ENCODE assay signal across 13 cellular contexts in the genomic region with DNA sequence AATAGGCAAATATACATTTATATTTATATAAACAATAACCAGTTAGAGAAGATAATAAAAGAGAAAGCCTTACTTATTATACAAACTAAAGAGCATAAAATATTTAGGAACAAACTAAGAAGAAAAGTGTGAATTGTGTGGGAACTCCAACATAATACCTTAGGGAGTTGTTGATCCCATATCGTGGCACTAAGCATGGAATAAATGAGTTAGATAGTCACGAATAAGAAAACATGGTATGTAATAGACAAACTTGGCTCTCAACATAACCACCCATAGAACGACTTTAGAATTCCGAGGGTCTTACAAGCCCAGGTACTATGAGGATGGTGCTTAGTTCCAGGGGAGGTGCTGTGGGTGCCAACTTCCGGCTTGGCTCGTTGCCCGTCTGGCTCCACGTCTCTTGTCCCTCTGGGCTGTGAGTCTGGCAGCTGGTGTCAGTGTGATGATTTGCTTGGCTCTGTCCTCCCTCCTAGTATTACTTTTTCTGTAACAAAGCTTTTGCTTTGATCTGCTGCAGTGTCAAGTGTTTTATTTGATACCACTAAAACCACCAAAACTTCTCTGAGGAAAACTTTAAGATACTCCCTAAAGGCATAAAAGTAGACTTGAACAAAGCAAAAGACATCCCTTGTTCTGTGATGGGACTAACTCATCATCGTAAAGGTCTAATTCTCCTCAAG. TPM values are rescaled to one million over a fixed set of nuclear protein-coding genes. Genes with fewer than 3 reads are reported as not detected.
DNase-seq lines count a peak whose midpoint lies in the region; ATAC-seq, FAIRE-seq and TF ChIP-seq lines count a peak whose summit lies in the region.
"Had no signal": no experiment of that assay in that cellular context is flagged by ENCODE, and none has a peak within 500 bp of the region (broad histone marks: within the 10 kb centered on the region; RNA-seq: fewer than 3 reads in every experiment).

No MANE protein-coding gene starts in this region.

- dilution Hi-C loops in keratinocyte (cut with MboI; ENCODE audit: extremely low pct_ligation_motif_present, low sequenced_read_pairs), result no loop called here

- H2AFZ ChIP-seq in keratinocyte (ENCODE audit: control insufficient read depth, low read length), result peak overlapping the region; percentile 35

- no peaks in the 10 kb centered on the region for H3K9me3 ChIP-seq in BLaER1 treated with 17β-estradiol and CSF1 and Interleukin-3, amounts not matched to agents 10 nM and 100 nM (replicated peaks in 1 of 11)
- no peaks in the 10 kb centered on the region for H3K9me3 ChIP-seq in keratinocyte (ENCODE audit: control insufficient read depth, low read depth, low read length)
- H3K9me3 ChIP-seq: neutrophil had no signal

- no peak overlapping the region for H3K4me3 ChIP-seq in BLaER1 treated with 17β-estradiol and CSF1 and Interleukin-3, amounts not matched to agents 10 nM and 100 nM
- H3K4me3 ChIP-seq in keratinocyte (ENCODE audit: control insufficient read depth in 2 of 3, extremely low read depth in 1 of 3, insufficient read depth in 2 of 3, low read depth in 1 of 3, low read length in 3 of 3), result no peak overlapping the region

- H3K4me2 ChIP-seq in BLaER1 treated with 17β-estradiol and CSF1 and Interleukin-3, amounts not matched to agents 10 nM and 100 nM, result peak overlapping the region; percentile 3 to 59 (median 45); a peak in 18 of 22 replicates
- peak overlapping the region; percentile 26 for H3K4me2 ChIP-seq in keratinocyte (ENCODE audit: control insufficient read depth, extremely low read depth, insufficient read depth, low read depth, low read length)

- H3K27ac ChIP-seq in BLaER1 treated with 17β-estradiol and CSF1 and Interleukin-3, amounts not matched to agents 10 nM and 100 nM, result no peak overlapping the region
- H3K27ac ChIP-seq in keratinocyte (ENCODE audit: control insufficient read depth, insufficient read depth, low read length), result no peak overlapping the region
- H3K27ac ChIP-seq: neutrophil had no signal

- TF ChIP-seq CTCF in keratinocyte (optimal IDR thresholded peaks at IDR 0.05 in 1 of 3, IDR thresholded peaks at IDR 0.05 in 1 of 3, conservative IDR thresholded peaks at IDR 0.05 in 1 of 3; ENCODE audit: extremely low read depth in 1 of 3, insufficient read depth in 2 of 3, low read length in 3 of 3), result no peak

- no peak for ATAC-seq in GM21737 (IDR thresholded peaks at IDR 0.05; ENCODE audit: unreplicated experiment)
- ATAC-seq: activated T-cell treated with anti-CD3 and anti-CD28 coated beads, Interleukin-2, amount 50 U/mL, for 4 hours; Panc1 had no signal

- no peaks in the 10 kb centered on the region for H3K36me3 ChIP-seq in BLaER1 treated with 17β-estradiol and CSF1 and Interleukin-3, amounts not matched to agents 10 nM and 100 nM
- H3K36me3 ChIP-seq in keratinocyte (ENCODE audit: control insufficient read depth in 2 of 2, extremely low read depth in 1 of 2, insufficient read depth in 2 of 2, low read length in 2 of 2), result no peaks in the 10 kb centered on the region
- H3K36me3 ChIP-seq: neutrophil had no signal

- no peak for TF ChIP-seq POLR2A in erythroblast (IDR thresholded peaks at IDR 0.05; ENCODE audit: low read length)

- no peaks in the 10 kb centered on the region for H3K9me1 ChIP-seq in keratinocyte (ENCODE audit: control insufficient read depth, extremely low read depth, insufficient read depth, low read length)

- FAIRE-seq in keratinocyte (lab: Jason Lieb, UNC), result peak; percentile 71

- H3K4me1 ChIP-seq in BLaER1 treated with 17β-estradiol and CSF1 and Interleukin-3, amounts not matched to agents 10 nM and 100 nM, result peaks cover 0 to 13% (median 9%) of the 10 kb centered on the region in 10 experiments; a peak in 16 of 20 replicates
- peaks cover 6% of the 10 kb centered on the region for H3K4me1 ChIP-seq in keratinocyte (ENCODE audit: control insufficient read depth, extremely low read depth, insufficient read depth, low read length)

- H4K20me1 ChIP-seq in BLaER1 treated with 17β-estradiol and CSF1 and Interleukin-3, amounts not matched to agents 10 nM and 100 nM, result no peaks in the 10 kb centered on the region; a peak in 2 of 22 replicates
- no peaks in the 10 kb centered on the region for H4K20me1 ChIP-seq in keratinocyte (ENCODE audit: control insufficient read depth, extremely low read depth, insufficient read depth, low read length)

- DNase-seq in LoVo (ENCODE audit: low spot score), result peak; percentile 63
- peak; percentile 60 for DNase-seq in RPMI8226
- DNase-seq in keratinocyte (ENCODE audit: low read depth, low spot score), result no peak
- no peak for DNase-seq in erythroblast (lab: John Stamatoyannopoulos, UW)
- DNase-seq in activated CD4-positive, alpha-beta T cell treated with anti-CD3 and anti-CD28 coated beads, Interleukin-2, amount 50 U/mL, for 48 hours, result no peak
- DNase-seq in midbrain (lab: John Stamatoyannopoulos, UW), result no peak
- DNase-seq: activated T-cell treated with anti-CD3 and anti-CD28 coated beads, Interleukin-2, amount 50 U/mL, for 4 hours; immature natural killer cell had no signal

- no peaks in the 10 kb centered on the region for H3K79me2 ChIP-seq in keratinocyte (ENCODE audit: control insufficient read depth, insufficient read depth, low read length)

- H3K9ac ChIP-seq in BLaER1 treated with 17β-estradiol and CSF1 and Interleukin-3, amounts not matched to agents 10 nM and 100 nM, result no peak overlapping the region
- no peak overlapping the region for H3K9ac ChIP-seq in keratinocyte (ENCODE audit: control insufficient read depth, extremely low read depth, insufficient read depth, low read length)

- H3K27me3 ChIP-seq in BLaER1 treated with 17β-estradiol and CSF1 and Interleukin-3, amounts not matched to agents 10 nM and 100 nM, result peaks cover 0 to 20% (median 3%) of the 10 kb centered on the region in 11 experiments; a peak in 9 of 22 replicates
- no peaks in the 10 kb centered on the region for H3K27me3 ChIP-seq in keratinocyte (ENCODE audit: control insufficient read depth, extremely low read depth, insufficient read depth, low read length)

RNA-seq across cellular contexts. Expression of gene RBM20, which starts 9.5 kb away (rescaled TPM):
- polyA plus RNA-seq in keratinocyte, result 0.01 to 0.04 TPM (median 0.01 TPM) in 3 replicates
- not detected for polyA plus RNA-seq in keratinocyte (2011; ENCODE audit: low read depth)
- polyA plus RNA-seq in keratinocyte (2011; cell fraction: cytosol; rRNA removed), result 0.01 TPM in 1 of 2 replicates, not detected in the other
- polyA plus RNA-seq in keratinocyte (2011; cell fraction: nucleus; rRNA removed), result 0.08 and 0.15 TPM in 2 replicates
- polyA plus RNA-seq in keratinocyte (2012; ENCODE audit: low replicate concordance), result 0.02 TPM in 1 of 2 replicates, not detected in the other
- polyA minus RNA-seq in keratinocyte, result not detected in 3 replicates
- polyA minus RNA-seq in keratinocyte (2011; cell fraction: cytosol; rRNA and poly(A)+ RNA removed), result not detected
- polyA minus RNA-seq in keratinocyte (2011; cell fraction: nucleus; rRNA and poly(A)+ RNA removed), result not detected in 2 replicates
- polyA plus RNA-seq: BJ, immature natural killer cell had no signal

Comparison
In these comparisons a context has a peak if more than half of its experiments do, and no peak if none do; other contexts are left out.
1. DNase-seq: peak in LoVo (single experiment) and RPMI8226 (single experiment); none in keratinocyte (single experiment), erythroblast (0 of 2), activated CD4-positive, alpha-beta T cell treated with anti-CD3 and anti-CD28 coated beads, Interleukin-2, amount 50 U/mL, for 48 hours (0 of 2) and midbrain (single experiment).